ENCODE assay signal across 1 cellular context in genomic region chr10:91756286-91756685, GRCh38.
A peak's percentile ranks its signal among the peaks of the same experiment; 100 is the strongest.
TF ChIP-seq lines count a peak whose summit lies in the region.

No MANE protein-coding gene starts in this region.

TF ChIP-seq in K562, 482 proteins besides CTCF, POLR2A, EP300 and RAD21 (continued from another document):
- TF ChIP-seq AFF1 (IDR thresholded peaks at IDR 0.05; ENCODE audit: low read depth in 1 of 2, partially characterized antibody in 2 of 2) (no peak), NFE2 (IDR thresholded peaks at IDR 0.05; ENCODE audit: low read depth) (0 out of 2 replicates have a peak, but pooled peaks have one; percentile 10), ZNF280B (CRISPR knock-in tag; IDR thresholded peaks at IDR 0.05) (no peak), HNRNPUL1 (IDR thresholded peaks at IDR 0.05; ENCODE audit: low read length) (no peak), FOXJ2 (tag; IDR thresholded peaks at IDR 0.05) (no peak), TAF15 (IDR thresholded peaks at IDR 0.05; ENCODE audit: low read depth, low read length) (no peak)
TF ChIP-seq in K562: peak in this region for 4.
